8 cellular contexts compared by ENCODE assay signal in the genomic region with DNA sequence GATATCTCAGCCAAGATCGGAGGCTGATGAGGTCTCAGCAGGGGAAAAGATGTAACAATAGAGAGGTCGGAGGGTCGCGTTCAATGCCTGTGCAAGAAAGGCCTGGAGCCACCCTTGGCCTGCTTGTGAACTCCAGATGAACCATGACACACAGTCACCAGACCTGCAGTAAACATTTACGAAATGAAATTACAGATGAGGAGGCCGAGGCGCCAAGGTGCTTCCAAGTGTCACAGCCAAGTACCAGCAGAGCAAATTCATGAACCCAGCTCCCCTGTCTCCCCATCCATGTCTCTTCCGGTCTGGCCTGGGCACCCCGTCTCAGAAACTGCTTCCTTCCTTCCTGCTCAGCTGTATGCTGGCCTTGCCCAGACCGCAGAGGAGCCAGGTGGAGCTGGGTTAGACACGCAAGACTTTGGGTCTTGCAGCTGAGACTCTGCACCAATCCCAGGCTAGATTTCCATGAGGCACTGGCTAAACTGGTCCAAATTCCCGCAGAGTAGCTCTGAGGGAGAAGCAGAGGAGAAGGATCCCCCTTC. TPM values are rescaled to one million over a fixed set of nuclear protein-coding genes. Genes with fewer than 3 reads are reported as not detected.
DNase-seq lines count a peak whose midpoint lies in the region; ATAC-seq, FAIRE-seq and TF ChIP-seq lines count a peak whose summit lies in the region.

No MANE protein-coding gene starts in this region.

- in situ Hi-C loops in HepG2 (cut with HindIII; ENCODE audit: extremely low pct_ligation_motif_present, low pct_unique_long_range_greater_than_20kb), result no loop called here

- H3T11ph ChIP-seq in H9 (ENCODE audit: low read length), result no peak overlapping the region

- no peak for TF ChIP-seq RAD21 in HepG2 (CRISPR knock-in tag; IDR thresholded peaks at IDR 0.05)

- H3K79me2 ChIP-seq in H9 (ENCODE audit: insufficient read depth, low read length), result no peaks in the 10 kb centered on the region
- no peaks in the 10 kb centered on the region for H3K79me2 ChIP-seq in HepG2 (ENCODE audit: insufficient read depth, low read length)

- no CpG with 5 or more reads among the region's 12 CpGs for WGBS in H9 (ENCODE audit: extremely low coverage, insufficient read length, low lambda C conversion rate)
- 29% methylated on average over 12 of the region's 12 CpGs for WGBS in HepG2 (ENCODE audit: low lambda C conversion rate)

- H3K23ac ChIP-seq in H9 (ENCODE audit: insufficient read length, low read depth, low read length), result no peak overlapping the region

- H3K9ac ChIP-seq in H9 (ENCODE audit: extremely low read depth, insufficient read length, low read length) (no peak overlapping the region), HepG2 (ENCODE audit: insufficient read depth, low read depth, low read length) (no peak overlapping the region)

- no peaks in the 10 kb centered on the region for H3K9me3 ChIP-seq in CD4-positive, alpha-beta memory T cell (ENCODE audit: control insufficient read depth in 1 of 2, low read length in 2 of 2)
- no peaks in the 10 kb centered on the region for H3K9me3 ChIP-seq in H9 (ENCODE audit: control insufficient read depth, low read depth, low read length)
- no peaks in the 10 kb centered on the region for H3K9me3 ChIP-seq in HepG2 (ENCODE audit: low read length)

- H3K9me3 Mint-ChIP-seq in CD4-positive, alpha-beta memory T cell, result no peaks in the 10 kb centered on the region
- no peaks in the 10 kb centered on the region for H3K9me3 Mint-ChIP-seq in H9
- no peaks in the 10 kb centered on the region for H3K9me3 Mint-ChIP-seq in WTC11

- no peak for TF ChIP-seq EP300 in HepG2 (IDR thresholded peaks at IDR 0.05; ENCODE audit: low read depth in 2 of 2, low read length in 2 of 2)
- no peak for TF ChIP-seq EP300 in HepG2 (CRISPR knock-in tag; IDR thresholded peaks at IDR 0.05; ENCODE audit: borderline replicate concordance)

- no peak overlapping the region for H3K18ac ChIP-seq in H9 (ENCODE audit: insufficient read length, low read depth, low read length)

- no peak overlapping the region for H4K5ac ChIP-seq in H9 (ENCODE audit: insufficient read length, low read depth, low read length)

- H2BK12ac ChIP-seq in H9 (ENCODE audit: insufficient read length, low read depth, low read length), result no peak overlapping the region

- no peak overlapping the region for H2BK20ac ChIP-seq in H9 (ENCODE audit: low read depth, low read length, poor library complexity, severe bottlenecking)

- H3K27ac Mint-ChIP-seq in CD4-positive, alpha-beta memory T cell, result peak overlapping the region; percentile 80 to 95 (median 92)
- H3K27ac Mint-ChIP-seq in H9 (peak overlapping the region in 2 of 3 experiments; percentile 17 to 29; a peak in 4 of 7 replicates), WTC11 (peak overlapping the region; percentile 71)

- FAIRE-seq in HepG2 (lab: Jason Lieb, UNC), result no peak

- H3K4me2 ChIP-seq in H9 (ENCODE audit: insufficient read depth, insufficient read length, low read length) (no peak overlapping the region), HepG2 (ENCODE audit: low read depth, low read length) (peak overlapping the region; percentile 38)

- DNase-seq in CD4-positive, alpha-beta memory T cell, result peak; percentile 32 to 53 (median 35)
- DNase-seq in H9 (no peak), WTC11 (ENCODE audit: low spot score) (no peak), HepG2 (ENCODE audit: low spot score) (peak; percentile 37), NCI-H774 (lab: John Stamatoyannopoulos, UW) (no peak), NCI-H128 (lab: John Stamatoyannopoulos, UW; ENCODE audit: unreplicated experiment) (no peak), OCI-M2 (lab: John Stamatoyannopoulos, UW; ENCODE audit: unreplicated experiment) (no peak), ecto neural progenitor cell (ENCODE audit: low spot score) (no peak)

- no peak overlapping the region for H4K91ac ChIP-seq in H9 (ENCODE audit: insufficient read length, low read depth, low read length)

- H3K36me3 Mint-ChIP-seq in CD4-positive, alpha-beta memory T cell, result peaks cover 12 to 25% of the 10 kb centered on the region in 2 donors
- H3K36me3 Mint-ChIP-seq in H9 (ENCODE audit: insufficient read depth in 1 of 3, low read depth in 3 of 3) (peaks cover 7 to 28% (median 9%) of the 10 kb centered on the region in 3 experiments; a peak in 5 of 7 replicates), WTC11 (peaks cover 9% of the 10 kb centered on the region)

- no peak overlapping the region for H3K4ac ChIP-seq in H9 (ENCODE audit: low read depth, low read length)

- H4K20me1 ChIP-seq in H9 (ENCODE audit: control insufficient read depth, insufficient read depth, insufficient read length), result no peaks in the 10 kb centered on the region
- no peaks in the 10 kb centered on the region for H4K20me1 ChIP-seq in HepG2 (ENCODE audit: insufficient read depth, low read length)

- no peak overlapping the region for H2BK15ac ChIP-seq in H9 (ENCODE audit: low read depth, low read length)

- peaks cover 36% of the 10 kb centered on the region for H3K4me1 ChIP-seq in CD4-positive, alpha-beta memory T cell (ENCODE audit: insufficient read depth, low read length)
- H3K4me1 ChIP-seq in H9 (ENCODE audit: insufficient read depth, low read length) (no peaks in the 10 kb centered on the region), HepG2 (ENCODE audit: insufficient read depth, low read length) (peaks cover 39% of the 10 kb centered on the region)

- CTCF ChIA-PET in CD4-positive, alpha-beta memory T cell (lab: Charles Lee; ENCODE audit: partially characterized antibody), result interaction anchor here (0.7 to 4.0 kb wide), 7 partner anchors 13 to 402 kb away, joined by 3 to 21 read pairs (median 4); no protein-coding TSS in a partner anchor
- CTCF ChIA-PET in WTC11 (lab: Charles Lee), result interaction anchor here (1.3 kb wide), 2 partner anchors 22 to 57 kb away, joined by 3 to 4 read pairs; no protein-coding TSS in a partner anchor
- CTCF ChIA-PET in HepG2 (lab: Yijun Ruan, JAX; ENCODE audit: low intra/inter-chr PET ratio, low total read pairs), result no interaction called here

- no peak overlapping the region for H2AK5ac ChIP-seq in H9 (ENCODE audit: insufficient read length, low read length)

- no peak overlapping the region for H4K8ac ChIP-seq in H9 (replicated peaks; ENCODE audit: insufficient read length, low read depth, low read length)

- no peaks in the 10 kb centered on the region for H3K23me2 ChIP-seq in H9 (ENCODE audit: insufficient read length, low read depth, low read length, poor library complexity, severe bottlenecking)

- peaks cover 17 to 37% (median 28%) of the 10 kb centered on the region in 4 donors for H3K4me1 Mint-ChIP-seq in CD4-positive, alpha-beta memory T cell
- H3K4me1 Mint-ChIP-seq in H9 (peaks cover 14 to 21% of the 10 kb centered on the region in 2 experiments), WTC11 (peaks cover 12% of the 10 kb centered on the region)

- no peaks in the 10 kb centered on the region for H3K27me3 Mint-ChIP-seq in CD4-positive, alpha-beta memory T cell
- H3K27me3 Mint-ChIP-seq in H9 (ENCODE audit: low read depth) (no peaks in the 10 kb centered on the region), WTC11 (ENCODE audit: low read depth) (no peaks in the 10 kb centered on the region)

- no peak overlapping the region; the same call in 1 of the 2 replicates for H3K14ac ChIP-seq in H9 (ENCODE audit: insufficient read depth, low read length)

- no peak for TF ChIP-seq POLR2A in HepG2 (IDR thresholded peaks at IDR 0.05; ENCODE audit: insufficient read depth in 1 of 2, low read depth in 2 of 2, low read length in 2 of 2)

- intact Hi-C loops in CD4-positive, alpha-beta memory T cell (cut with micrococcal nuclease), result loop anchor here (1.0 to 2.0 kb wide), 2 partner anchors 48 to 210 kb away; partner anchors contain the start of gene CHMP4B
- intact Hi-C loops in HepG2 (cut with micrococcal nuclease; ENCODE audit: unreplicated experiment), result no loop called here

- no peaks in the 10 kb centered on the region for H3K27me3 ChIP-seq in CD4-positive, alpha-beta memory T cell (ENCODE audit: insufficient read depth, low read length)
- H3K27me3 ChIP-seq in H9 (ENCODE audit: insufficient read depth, low read length) (no peaks in the 10 kb centered on the region), HepG2 (ENCODE audit: control insufficient read depth in 1 of 2, insufficient read depth in 2 of 2, low read length in 2 of 2) (peaks cover 0 to 7% of the 10 kb centered on the region in 2 experiments; a peak in 2 of 5 replicates)

- BruUV-seq in HepG2 (replicated peaks; lab: Mats Ljungman, UMichigan), result no TSS peak

- TF ChIP-seq CTCF in H9 (conservative IDR thresholded peaks at IDR 0.05) (no peak), WTC11 (IDR thresholded peaks at IDR 0.05) (no peak), HepG2 (CRISPR knock-in tag; IDR thresholded peaks at IDR 0.05) (no peak)

- POLR2A ChIA-PET in CD4-positive, alpha-beta memory T cell (lab: Charles Lee; ENCODE audit: partially characterized antibody), result interaction anchor here (0.9 to 2.4 kb wide), 11 partner anchors 9 to 191 kb away, joined by 3 to 30 read pairs (median 4); partner anchors contain the start of genes CHMP4B, RALY and ZNF341
- POLR2A ChIA-PET in WTC11 (lab: Charles Lee), result interaction anchor here (0.5 kb wide), 1 partner anchor 198 kb away, joined by 4 read pairs; no protein-coding TSS in a partner anchor
- POLR2A ChIA-PET in HepG2 (lab: Yijun Ruan, JAX), result interaction anchor here (1.0 to 2.0 kb wide), 3 partner anchors 46 to 253 kb away, joined by 3 to 6 read pairs (median 3); partner anchors contain the start of genes EIF2S2 and RALY

- no peak overlapping the region for H2BK120ac ChIP-seq in H9 (ENCODE audit: low read depth, low read length, poor library complexity, severe bottlenecking)

- H3K4me3 Mint-ChIP-seq in CD4-positive, alpha-beta memory T cell, result peak overlapping the region in 7 of 8 donors; percentile 56 to 83 (median 78)
- H3K4me3 Mint-ChIP-seq in H9 (no peak overlapping the region), WTC11 (no peak overlapping the region)

- H2AFZ ChIP-seq in H9 (ENCODE audit: low read length), result no peak overlapping the region
- H2AFZ ChIP-seq in HepG2 (ENCODE audit: low read length), result no peak overlapping the region

- no peak overlapping the region for H2BK5ac ChIP-seq in H9 (ENCODE audit: insufficient read length, low read length)

- peak overlapping the region in 1 of 2 donors; percentile 5 for H3K4me3 ChIP-seq in CD4-positive, alpha-beta memory T cell (ENCODE audit: low read length in 2 of 2)
- H3K4me3 ChIP-seq in HepG2 (replicated peaks in 1 of 3; ENCODE audit: insufficient read depth in 1 of 3, low read depth in 2 of 3, low read length in 3 of 3), result peak overlapping the region in 1 of 3 experiments; percentile 17; a peak in 1 of 6 replicates

- no peaks in the 10 kb centered on the region for H3K79me1 ChIP-seq in H9 (ENCODE audit: insufficient read depth, low read depth, low read length, poor library complexity, severe bottlenecking)

- H3K56ac ChIP-seq in H9 (ENCODE audit: insufficient read length, low read depth, low read length), result no peak overlapping the region

- peak overlapping the region; percentile 29 for H3K27ac ChIP-seq in CD4-positive, alpha-beta memory T cell (ENCODE audit: low read depth, low read length)
- H3K27ac ChIP-seq in H9 (ENCODE audit: insufficient read length, low read depth, low read length) (no peak overlapping the region), HepG2 (ENCODE audit: extremely low read length, insufficient read depth, low read length) (no peak overlapping the region)

- ATAC-seq in WTC11 (no peak), HepG2 (peak; percentile 9)

- H3K36me3 ChIP-seq in CD4-positive, alpha-beta memory T cell (ENCODE audit: insufficient read depth, low read length), result peaks cover 14% of the 10 kb centered on the region
- H3K36me3 ChIP-seq in HepG2 (replicated peaks in 1 of 2; ENCODE audit: control insufficient read depth in 1 of 2, insufficient read depth in 2 of 2, low read length in 2 of 2), result peaks cover 11 to 13% of the 10 kb centered on the region in 2 experiments; a peak in 4 of 5 replicates

RNA-seq across cellular contexts. Expression of gene CHMP4B, which starts 48.1 kb away (rescaled TPM):
- 10 to 100 TPM; 53.0 to 54.0 TPM for total RNA-seq in CD4-positive, alpha-beta memory T cell
- 1 to 10 TPM; 1.2 to 5.3 TPM for polyA plus RNA-seq in CD4-positive, alpha-beta memory T cell
- total RNA-seq in H9 (2021) (94.9 and 97.9 TPM in 2 replicates), WTC11 (2021) (65.4 to 72.5 TPM (median 66.1 TPM) in 3 replicates), HepG2 (2016; rRNA removed; fragmentation: Illumina TruSeq; extraction: Trizol) (40.1 and 55.7 TPM in 2 replicates)
- total RNA-seq in HepG2 (2016; cell fraction: cytosol; rRNA removed; fragmentation: Illumina TruSeq; extraction: Trizol; ENCODE audit: low read depth), result 21.5 and 22.5 TPM in 2 replicates
- total RNA-seq in HepG2 (2016; cell fraction: insoluble cytoplasmic fraction; rRNA removed; fragmentation: Illumina TruSeq; extraction: Trizol), result 38.1 and 49.5 TPM in 2 replicates
- total RNA-seq in HepG2 (2016; cell fraction: membrane; rRNA removed; fragmentation: Illumina TruSeq; extraction: Trizol), result 48.4 and 51.3 TPM in 2 replicates
- 20.3 and 20.7 TPM in 2 replicates for total RNA-seq in HepG2 (2016; cell fraction: nucleus; rRNA removed; fragmentation: Illumina TruSeq; extraction: Trizol)
- polyA plus RNA-seq in HepG2 (2011; rRNA removed), result 45.6 and 53.3 TPM in 2 replicates
- 41.0 and 57.4 TPM in 2 replicates for polyA plus RNA-seq in HepG2 (2011; cell fraction: cytosol; rRNA removed)
- 16.8 and 22.7 TPM in 2 replicates for polyA plus RNA-seq in HepG2 (2011; cell fraction: nucleus; rRNA removed)
- polyA plus RNA-seq in HepG2 (2012), result 89.7 and 106 TPM in 2 replicates
- 70.9 and 93.4 TPM in 2 replicates for polyA plus RNA-seq in HepG2 (2016; cell fraction: cytosol; fragmentation: Illumina TruSeq; extraction: Trizol; ENCODE audit: low read depth)
- polyA plus RNA-seq in HepG2 (2016; cell fraction: insoluble cytoplasmic fraction; fragmentation: Illumina TruSeq; extraction: Trizol; ENCODE audit: low read depth), result 148 and 160 TPM in 2 replicates
- polyA plus RNA-seq in HepG2 (2016; cell fraction: membrane; fragmentation: Illumina TruSeq; extraction: Trizol; ENCODE audit: low read depth), result 107 and 129 TPM in 2 replicates
- polyA plus RNA-seq in HepG2 (2016; cell fraction: nucleus; fragmentation: Illumina TruSeq; extraction: Trizol; ENCODE audit: insufficient read depth, low read depth), result 88.7 and 93.2 TPM in 2 replicates
- polyA minus RNA-seq in HepG2 (2011; rRNA and poly(A)+ RNA removed; ENCODE audit: low replicate concordance), result 12.1 and 18.5 TPM in 2 replicates
- 23.5 and 28.2 TPM in 2 replicates for polyA minus RNA-seq in HepG2 (2011; cell fraction: cytosol; rRNA and poly(A)+ RNA removed)
- polyA minus RNA-seq in HepG2 (2011; cell fraction: nucleus; rRNA and poly(A)+ RNA removed), result 9.5 and 11.8 TPM in 2 replicates

Comparison
In these comparisons a context has a peak if more than half of its experiments do, and no peak if none do; other contexts are left out.
1. DNase-seq: peak in CD4-positive, alpha-beta memory T cell (5 of 5) and HepG2 (single experiment); none in H9 (single experiment), WTC11 (single experiment), NCI-H774 (single experiment), NCI-H128 (single experiment), OCI-M2 (single experiment) and ecto neural progenitor cell (single experiment).
2. H3K27ac Mint-ChIP-seq: peak in every context shown above with its lines; median percentile 92 in CD4-positive, alpha-beta memory T cell; 71 in WTC11; 23 in H9.
3. H3K4me3 Mint-ChIP-seq: peak in CD4-positive, alpha-beta memory T cell (7 of 8); none in H9 (0 of 2) and WTC11 (single experiment).